Comparison of ENCODE assay signal across 18 cellular contexts in the genomic region with DNA sequence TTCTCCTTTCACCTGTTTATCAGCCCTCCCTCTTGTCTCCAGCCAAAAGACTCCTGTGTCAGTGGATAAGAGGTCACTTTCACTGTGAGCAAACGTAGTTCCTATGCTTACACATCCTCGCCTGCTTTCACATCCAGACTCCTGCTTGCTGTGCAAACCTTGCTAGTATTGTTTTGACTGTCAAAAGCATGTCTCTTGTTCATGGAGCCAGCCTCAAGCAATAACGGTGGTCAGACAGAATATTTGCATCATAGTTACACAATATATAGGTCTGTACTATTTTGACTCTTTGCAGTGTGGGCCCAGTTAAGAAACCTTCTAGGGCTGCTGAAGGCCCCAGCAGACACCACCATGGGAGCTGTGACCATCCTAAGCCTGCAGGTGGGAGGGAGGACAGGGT.
DNase-seq lines count a peak whose midpoint lies in the region; ATAC-seq and TF ChIP-seq lines count a peak whose summit lies in the region.
"Had no signal": no experiment of that assay in that cellular context is flagged by ENCODE, and none has a peak within 500 bp of the region (broad histone marks: within the 10 kb centered on the region; RNA-seq: fewer than 3 reads in every experiment).

No MANE protein-coding gene starts in this region.

- H3K9me3 ChIP-seq in CD8-positive, alpha-beta T cell (ENCODE audit: low read length) = no peaks in the 10 kb centered on the region

- H3K27me3 ChIP-seq in GM23338 (ENCODE audit: insufficient read depth) = no peaks in the 10 kb centered on the region
- H3K27me3 ChIP-seq in CD8-positive, alpha-beta T cell (ENCODE audit: insufficient read depth, low read length) = no peaks in the 10 kb centered on the region
- H3K27me3 ChIP-seq: BLaER1 treated with 17β-estradiol and CSF1 and Interleukin-3, amounts not matched to agents 10 nM and 100 nM had no signal

- H3K27ac Mint-ChIP-seq in GM23338 (peak overlapping the region; percentile 78; the same call in 1 of the 2 replicates), WTC11 (no peak overlapping the region)
- peak overlapping the region; percentile 52 for H3K27ac Mint-ChIP-seq in stimulated activated naive B cell treated with anti-CD40 and anti-IgM and Interleukin-4, amounts not matched to agents 10 μg/mL and 1 μg/mL and 100 μg/mL, for 72 hours
- H3K27ac Mint-ChIP-seq in CD8-positive, alpha-beta T cell = no peak overlapping the region
- H3K27ac Mint-ChIP-seq: mesothelial cell of epicardium; stimulated activated naive CD8-positive, alpha-beta T cell treated with anti-CD3 and anti-CD28 coated beads, Interleukin-15, Interleukin-2, amounts not matched to agents 100 ng/mL and 50 ng/mL, for 24 hours; T-helper 1 cell treated with Interleukin-12 subunit alpha and Interleukin-12 subunit beta and Interleukin-4 antibody, amounts not matched to agents 30 μg/mL and 1 μg/mL, for 36 hours had no signal

- CTCF ChIA-PET in WTC11 (lab: Charles Lee) = no interaction called here
- CTCF ChIA-PET in CD8-positive, alpha-beta T cell (lab: Charles Lee) = no interaction called here

- H3K9me3 Mint-ChIP-seq in GM23338 (peaks cover 2% of the 10 kb centered on the region; the same call in 1 of the 3 replicates), WTC11 (peaks cover 9% of the 10 kb centered on the region)
- peaks cover 4 to 11% of the 10 kb centered on the region in 2 donors for H3K9me3 Mint-ChIP-seq in stimulated activated naive B cell treated with anti-CD40 and anti-IgM and Interleukin-4, amounts not matched to agents 10 μg/mL and 1 μg/mL and 100 μg/mL, for 72 hours
- peaks cover 6% of the 10 kb centered on the region for H3K9me3 Mint-ChIP-seq in CD8-positive, alpha-beta T cell
- H3K9me3 Mint-ChIP-seq: mesothelial cell of epicardium; T-helper 1 cell treated with Interleukin-12 subunit alpha and Interleukin-12 subunit beta and Interleukin-4 antibody, amounts not matched to agents 30 μg/mL and 1 μg/mL, for 36 hours had no signal

- intact Hi-C loops in CD8-positive, alpha-beta T cell (cut with DNase I, micrococcal nuclease) = no loop called here

- no peaks in the 10 kb centered on the region for H3F3A ChIP-seq in GM23338 (replicated peaks; ENCODE audit: low read depth)

- H3K36me3 Mint-ChIP-seq in GM23338 (ENCODE audit: low read depth) = no peaks in the 10 kb centered on the region
- H3K36me3 Mint-ChIP-seq in stimulated activated naive B cell treated with anti-CD40 and anti-IgM and Interleukin-4, amounts not matched to agents 10 μg/mL and 1 μg/mL and 100 μg/mL, for 72 hours = no peaks in the 10 kb centered on the region
- H3K36me3 Mint-ChIP-seq in WTC11 = 0 out of 2 replicates have a peak, but pooled peaks cover 3% of the 10 kb centered on the region
- H3K36me3 Mint-ChIP-seq in CD8-positive, alpha-beta T cell = no peaks in the 10 kb centered on the region
- H3K36me3 Mint-ChIP-seq: mesothelial cell of epicardium had no signal

- POLR2A ChIA-PET in WTC11 (lab: Charles Lee) = no interaction called here
- POLR2A ChIA-PET in CD8-positive, alpha-beta T cell (lab: Charles Lee) = no interaction called here

- no peak overlapping the region for H3K4me3 Mint-ChIP-seq in GM23338
- no peak overlapping the region for H3K4me3 Mint-ChIP-seq in stimulated activated naive B cell treated with anti-CD40 and anti-IgM and Interleukin-4, amounts not matched to agents 10 μg/mL and 1 μg/mL and 100 μg/mL, for 72 hours
- H3K4me3 Mint-ChIP-seq in WTC11 = no peak overlapping the region
- H3K4me3 Mint-ChIP-seq in CD8-positive, alpha-beta T cell = no peak overlapping the region
- H3K4me3 Mint-ChIP-seq: mesothelial cell of epicardium; stimulated activated naive CD8-positive, alpha-beta T cell treated with anti-CD3 and anti-CD28 coated beads, Interleukin-15, Interleukin-2, amounts not matched to agents 100 ng/mL and 50 ng/mL, for 24 hours; T-helper 1 cell treated with Interleukin-12 subunit alpha and Interleukin-12 subunit beta and Interleukin-4 antibody, amounts not matched to agents 30 μg/mL and 1 μg/mL, for 36 hours had no signal

- no peak for DNase-seq in GM23338 (ENCODE audit: low spot score)
- DNase-seq in stimulated activated naive B cell treated with anti-CD40 and anti-IgM and Interleukin-4, amounts not matched to agents 10 μg/mL and 1 μg/mL and 100 μg/mL, for 72 hours = no peak
- DNase-seq in WTC11 (ENCODE audit: low spot score) = no peak
- DNase-seq in CD8-positive, alpha-beta T cell = no peak
- DNase-seq in HuH-7 (ENCODE audit: low spot score) = no peak
- DNase-seq in inferior parietal cortex (ENCODE audit: extremely low spot score) = no peak
- DNase-seq: cerebellar nuclear complex, DND-41, GOT3, kidney, NCI-H69, nucleus accumbens had no signal

- H3K79me2 ChIP-seq in GM23338 (replicated peaks; ENCODE audit: insufficient read depth) = no peaks in the 10 kb centered on the region

- H3K36me3 ChIP-seq in GM23338 (ENCODE audit: insufficient read depth) = no peaks in the 10 kb centered on the region
- H3K36me3 ChIP-seq in CD8-positive, alpha-beta T cell (ENCODE audit: insufficient read depth, low read length) = no peaks in the 10 kb centered on the region
- H3K36me3 ChIP-seq: BLaER1 treated with 17β-estradiol and CSF1 and Interleukin-3, amounts not matched to agents 10 nM and 100 nM had no signal

- ATAC-seq in GM18868 (IDR thresholded peaks at IDR 0.05; ENCODE audit: unreplicated experiment) (peak; percentile 93), GM23338 (no peak), HG03159 (IDR thresholded peaks at IDR 0.05; ENCODE audit: unreplicated experiment) (peak; percentile 73), WTC11 (no peak)
- peak; percentile 21 to 27 for ATAC-seq in stimulated activated naive B cell treated with anti-CD40 and anti-IgM and Interleukin-4, amounts not matched to agents 10 μg/mL and 1 μg/mL and 100 μg/mL, for 72 hours (replicated peaks)
- no peak for ATAC-seq in CD8-positive, alpha-beta T cell

- TF ChIP-seq CTCF in GM23338 (conservative IDR thresholded peaks at IDR 0.05; ENCODE audit: low read depth in 2 of 2) (no peak), WTC11 (IDR thresholded peaks at IDR 0.05) (no peak)
- TF ChIP-seq CTCF in CD8-positive, alpha-beta T cell (IDR thresholded peaks at IDR 0.05) = no peak

- H3K4me1 Mint-ChIP-seq in GM23338 = no peaks in the 10 kb centered on the region; the same call in 2 of the 3 replicates
- H3K4me1 Mint-ChIP-seq in stimulated activated naive B cell treated with anti-CD40 and anti-IgM and Interleukin-4, amounts not matched to agents 10 μg/mL and 1 μg/mL and 100 μg/mL, for 72 hours = no peaks in the 10 kb centered on the region
- no peaks in the 10 kb centered on the region for H3K4me1 Mint-ChIP-seq in WTC11
- no peaks in the 10 kb centered on the region for H3K4me1 Mint-ChIP-seq in CD8-positive, alpha-beta T cell (ENCODE audit: low read depth)

- H4K20me1 ChIP-seq in GM23338 (replicated peaks; ENCODE audit: insufficient read depth) = no peaks in the 10 kb centered on the region
- H4K20me1 ChIP-seq: BLaER1 treated with 17β-estradiol and CSF1 and Interleukin-3, amounts not matched to agents 10 nM and 100 nM had no signal

- H3K4me1 ChIP-seq in GM23338 (ENCODE audit: insufficient read depth) = no peaks in the 10 kb centered on the region
- H3K4me1 ChIP-seq in CD8-positive, alpha-beta T cell (ENCODE audit: insufficient read depth, low read length) = no peaks in the 10 kb centered on the region

- H3K27me3 Mint-ChIP-seq in GM23338 (ENCODE audit: insufficient read depth, low read depth, poor library complexity) = peaks cover 7% of the 10 kb centered on the region
- H3K27me3 Mint-ChIP-seq in stimulated activated naive B cell treated with anti-CD40 and anti-IgM and Interleukin-4, amounts not matched to agents 10 μg/mL and 1 μg/mL and 100 μg/mL, for 72 hours = peaks cover 0 to 10% of the 10 kb centered on the region in 2 donors
- no peaks in the 10 kb centered on the region for H3K27me3 Mint-ChIP-seq in WTC11 (ENCODE audit: low read depth)
- H3K27me3 Mint-ChIP-seq in CD8-positive, alpha-beta T cell (ENCODE audit: low read depth) = no peaks in the 10 kb centered on the region
- H3K27me3 Mint-ChIP-seq: stimulated activated naive CD8-positive, alpha-beta T cell treated with anti-CD3 and anti-CD28 coated beads, Interleukin-15, Interleukin-2, amounts not matched to agents 100 ng/mL and 50 ng/mL, for 24 hours had no signal

- H3K27ac ChIP-seq in GM23338 (ENCODE audit: low read depth) = no peak overlapping the region
- H3K27ac ChIP-seq in CD8-positive, alpha-beta T cell (ENCODE audit: low read depth, low read length) = no peak overlapping the region
- H3K27ac ChIP-seq: BLaER1 treated with 17β-estradiol and CSF1 and Interleukin-3, amounts not matched to agents 10 nM and 100 nM had no signal

- H2AFZ ChIP-seq in GM23338 = no peak overlapping the region

- H3K9me2 ChIP-seq in GM23338 (ENCODE audit: insufficient read depth) = peaks cover 9% of the 10 kb centered on the region; the same call in 1 of the 2 replicates

- no peak overlapping the region for H3K4me2 ChIP-seq in GM23338

- H3K4me3 ChIP-seq in GM23338 = no peak overlapping the region
- no peak overlapping the region for H3K4me3 ChIP-seq in CD8-positive, alpha-beta T cell (ENCODE audit: low read depth, low read length)
- H3K4me3 ChIP-seq: BLaER1 treated with 17β-estradiol and CSF1 and Interleukin-3, amounts not matched to agents 10 nM and 100 nM had no signal

TF ChIP-seq in WTC11, 78 proteins besides CTCF, POLR2A, EP300 and RAD21 (continues in another document):
- no peak for TF ChIP-seq NR1H2 (CRISPR knock-in tag; IDR thresholded peaks at IDR 0.05)
- no peak for TF ChIP-seq ZNF317 (CRISPR knock-in tag; IDR thresholded peaks at IDR 0.05; ENCODE audit: borderline replicate concordance, low read depth)
- TF ChIP-seq CREM (CRISPR knock-in tag; IDR thresholded peaks at IDR 0.05) = no peak
- no peak for TF ChIP-seq ETV6 (CRISPR knock-in tag; IDR thresholded peaks at IDR 0.05)
- TF ChIP-seq, protein P1, sequence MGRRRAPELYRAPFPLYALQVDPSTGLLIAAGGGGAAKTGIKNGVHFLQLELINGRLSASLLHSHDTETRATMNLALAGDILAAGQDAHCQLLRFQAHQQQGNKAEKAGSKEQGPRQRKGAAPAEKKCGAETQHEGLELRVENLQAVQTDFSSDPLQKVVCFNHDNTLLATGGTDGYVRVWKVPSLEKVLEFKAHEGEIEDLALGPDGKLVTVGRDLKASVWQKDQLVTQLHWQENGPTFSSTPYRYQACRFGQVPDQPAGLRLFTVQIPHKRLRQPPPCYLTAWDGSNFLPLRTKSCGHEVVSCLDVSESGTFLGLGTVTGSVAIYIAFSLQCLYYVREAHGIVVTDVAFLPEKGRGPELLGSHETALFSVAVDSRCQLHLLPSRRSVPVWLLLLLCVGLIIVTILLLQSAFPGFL (CRISPR knock-in tag; IDR thresholded peaks at IDR 0.05; ENCODE audit: borderline replicate concordance) = no peak
- no peak for TF ChIP-seq RORB (CRISPR knock-in tag; IDR thresholded peaks at IDR 0.05)

Comparison
In these comparisons a context has a peak if more than half of its experiments do, and no peak if none do; other contexts are left out.
1. ATAC-seq: peak in GM18868 (single experiment), HG03159 (single experiment) and stimulated activated naive B cell treated with anti-CD40 and anti-IgM and Interleukin-4, amounts not matched to agents 10 μg/mL and 1 μg/mL and 100 μg/mL, for 72 hours (2 of 2); none in GM23338 (single experiment), WTC11 (single experiment) and CD8-positive, alpha-beta T cell (single experiment).
2. H3K27ac Mint-ChIP-seq: peak in GM23338 (single experiment) and stimulated activated naive B cell treated with anti-CD40 and anti-IgM and Interleukin-4, amounts not matched to agents 10 μg/mL and 1 μg/mL and 100 μg/mL, for 72 hours (single experiment); none in WTC11 (single experiment) and CD8-positive, alpha-beta T cell (single experiment).